22 cellular contexts compared by ENCODE assay signal in the genomic region with DNA sequence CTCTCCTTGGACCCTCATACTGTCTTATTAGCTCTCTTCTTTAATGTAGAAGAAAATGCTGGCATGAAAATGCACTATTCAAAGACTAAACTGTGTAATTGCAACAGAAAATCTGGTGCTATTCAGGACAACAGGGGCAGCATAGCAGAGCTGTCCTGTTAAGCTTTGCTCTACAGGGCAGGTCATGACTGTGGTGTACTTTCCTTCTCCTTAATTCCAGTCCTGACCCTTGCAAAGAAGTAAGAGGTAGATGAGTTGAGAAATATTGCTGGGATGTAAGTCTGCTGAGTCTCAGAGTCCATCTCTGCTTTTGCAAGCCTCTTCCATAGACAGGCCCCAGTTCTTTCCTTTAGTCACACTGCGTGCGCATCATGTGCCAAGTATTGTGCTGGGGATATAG. TPM values are rescaled to one million over a fixed set of nuclear protein-coding genes. Genes with fewer than 3 reads are reported as not detected.
A peak's percentile ranks its signal among the peaks of the same experiment; 100 is the strongest.
DNase-seq lines count a peak whose midpoint lies in the region; ATAC-seq and TF ChIP-seq lines count a peak whose summit lies in the region.
"Had no signal": no experiment of that assay in that cellular context is flagged by ENCODE, and none has a peak within 500 bp of the region (broad histone marks: within the 10 kb centered on the region; RNA-seq: fewer than 3 reads in every experiment).

No MANE protein-coding gene starts in this region.

- no peak for ATAC-seq in left cardiac atrium
- ATAC-seq in activated naive CD4-positive, alpha-beta T cell treated with anti-CD3 and anti-CD28 coated beads, Interleukin-2, amount 50 U/mL, for 72 hours, result no peak
- no peak for ATAC-seq in GM21381 (IDR thresholded peaks at IDR 0.05; ENCODE audit: unreplicated experiment)
- ATAC-seq: natural killer cell had no signal

- H3K9me3 ChIP-seq in right atrium auricular region (no peaks in the 10 kb centered on the region), sigmoid colon (no peaks in the 10 kb centered on the region)

- H3K9me3 Mint-ChIP-seq in activated naive CD4-positive, alpha-beta T cell treated with anti-CD3 and anti-CD28 coated beads, Interleukin-2, amount 50 U/mL, for 72 hours, result no peaks in the 10 kb centered on the region
- H3K9me3 Mint-ChIP-seq: activated T-cell treated with anti-CD3 and anti-CD28 coated beads, Interleukin-2, amount 50 U/mL, for 24 hours; central memory CD8-positive, alpha-beta T cell; natural killer cell had no signal

- 99% methylated on average over 2 of the region's 2 CpGs for WGBS in sigmoid colon, 2 donors

- peak overlapping the region; percentile 80 to 89 for H3K27ac ChIP-seq in right atrium auricular region
- peak overlapping the region; percentile 81 to 89 (median 85) for H3K27ac ChIP-seq in sigmoid colon
- H3K27ac ChIP-seq: parathyroid adenoma had no signal

- DNase-seq in right atrium auricular region (ENCODE audit: low spot score) (no peak), left cardiac atrium (no peak), fibroblast of villous mesenchyme (ENCODE audit: low read depth) (peak; percentile 81), sigmoid colon (no peak), EL (no peak)
- DNase-seq in activated naive CD4-positive, alpha-beta T cell treated with anti-CD3 and anti-CD28 coated beads, Interleukin-2, amount 50 U/mL, for 72 hours (ENCODE audit: low spot score in 2 of 2), result no peak
- no peak for DNase-seq in effector CD4-positive, alpha-beta T cell
- DNase-seq: activated CD4-positive, alpha-beta T cell treated with anti-CD3 and anti-CD28 coated beads for 1 hour; activated T-cell treated with anti-CD3 and anti-CD28 coated beads, Interleukin-2, amount 50 U/mL, for 24 hours; COR-L47; kidney glomerular epithelial cell; natural killer cell; NCI-H1092 treated with DMSO at 0.1 percent for 48 hours; NCI-H2029 treated with DMSO at 0.1 percent for 48 hours; NCI-H226; NCI-H774; OCI-M1; SHP77; T-helper 1 cell had no signal

- no peak for TF ChIP-seq EP300 in sigmoid colon (IDR thresholded peaks at IDR 0.05)

- intact Hi-C loops in left cardiac atrium (cut with DNase I), result loop anchor here in 1 of 2 donors (5.0 kb wide), 1 partner anchor 51 kb away; the partner anchor contains the start of gene STK38L
- intact Hi-C loops in sigmoid colon (cut with DNase I), result loop anchor here (5.0 to 10.0 kb wide), 4 partner anchors 49 to 447 kb away; partner anchors contain the start of gene MED21

- TF ChIP-seq POLR2A in sigmoid colon (IDR thresholded peaks at IDR 0.05), result no peak

- no peaks in the 10 kb centered on the region for H3K36me3 Mint-ChIP-seq in activated naive CD4-positive, alpha-beta T cell treated with anti-CD3 and anti-CD28 coated beads, Interleukin-2, amount 50 U/mL, for 72 hours
- H3K36me3 Mint-ChIP-seq: natural killer cell had no signal

- H3K27ac Mint-ChIP-seq in activated naive CD4-positive, alpha-beta T cell treated with anti-CD3 and anti-CD28 coated beads, Interleukin-2, amount 50 U/mL, for 72 hours, result no peak overlapping the region
- H3K27ac Mint-ChIP-seq: activated T-cell treated with anti-CD3 and anti-CD28 coated beads, Interleukin-2, amount 50 U/mL, for 24 hours; natural killer cell had no signal

- H3K36me3 ChIP-seq in right atrium auricular region (no peaks in the 10 kb centered on the region), sigmoid colon (no peaks in the 10 kb centered on the region)

- H3K4me1 ChIP-seq in right atrium auricular region (peaks cover 0 to 56% of the 10 kb centered on the region in 2 donors), sigmoid colon (peaks cover 0 to 77% (median 61%) of the 10 kb centered on the region in 4 donors)
- H3K4me1 ChIP-seq: parathyroid adenoma had no signal

- H3K4me3 ChIP-seq in right atrium auricular region (no peak overlapping the region), fibroblast of villous mesenchyme (ENCODE audit: low read depth, low read length) (no peak overlapping the region), sigmoid colon (no peak overlapping the region)

- H3K27me3 ChIP-seq in right atrium auricular region (no peaks in the 10 kb centered on the region), sigmoid colon (no peaks in the 10 kb centered on the region)

- no peak for TF ChIP-seq CTCF in right atrium auricular region (IDR thresholded peaks at IDR 0.05)
- no peak for TF ChIP-seq CTCF in fibroblast of villous mesenchyme (IDR thresholded peaks at IDR 0.05; ENCODE audit: insufficient read depth, low read depth, low read length)
- no peak for TF ChIP-seq CTCF in sigmoid colon (IDR thresholded peaks at IDR 0.05)

RNA-seq across cellular contexts. Expression of gene STK38L, which starts 52.6 kb away (rescaled TPM):
- total RNA-seq in right atrium auricular region (10 to 100 TPM; 65.9 to 93.2 TPM), left cardiac atrium (100 to 1,000 TPM in 1 of 2 donors, 10 to 100 TPM in 1; 70.6 to 135 TPM), fibroblast of villous mesenchyme (38.9 and 57.7 TPM in 2 replicates), sigmoid colon (10 to 100 TPM; 67.3 to 86.2 (median 78.3) TPM)
- polyA plus RNA-seq in sigmoid colon, result 10 to 100 TPM; 16.8 to 20.1 (median 17.4) TPM
- total RNA-seq in activated naive CD4-positive, alpha-beta T cell treated with anti-CD3 and anti-CD28 coated beads, Interleukin-2, amount 50 U/mL, for 72 hours, result 10 to 100 TPM; 28.0 to 29.4 TPM
